32 cellular contexts compared by ENCODE assay signal in genomic region chr5:86507574-86507973, GRCh38.
"Had no signal": no experiment of that assay in that cellular context is flagged by ENCODE, and none has a peak within 500 bp of the region (broad histone marks: within the 10 kb centered on the region; RNA-seq: fewer than 3 reads in every experiment).

No MANE protein-coding gene starts in this region.

- H3K27me3 Mint-ChIP-seq: activated B cell treated with CpG ODN at 0.5 μM for 24 hours; activated CD8-positive, alpha-beta T cell treated with anti-CD3 and anti-CD28 coated beads for 36 hours; activated naive CD8-positive, alpha-beta T cell; activated T-helper 17 cell treated with anti-CD3 and anti-CD28 coated beads, Interleukin-2, amount 50 U/mL, for 72 hours; effector memory CD8-positive, alpha-beta T cell; T-helper 17 cell had no signal

- H3K4me1 ChIP-seq: body of pancreas, gastrocnemius medialis, heart left ventricle had no signal

- H3K4me1 Mint-ChIP-seq: activated B cell treated with CpG ODN at 0.5 μM for 24 hours; activated T-helper 17 cell treated with anti-CD3 and anti-CD28 coated beads, Interleukin-2, amount 50 U/mL, for 72 hours; T-helper 17 cell had no signal

- ATAC-seq: activated CD4-positive, CD25-positive, alpha-beta regulatory T cell treated with anti-CD3 and anti-CD28 coated beads, Interleukin-2, amount 50 U/mL, for 24 hours; activated CD8-positive, alpha-beta T cell treated with anti-CD3 and anti-CD28 coated beads for 36 hours; activated T-cell treated with anti-CD3 and anti-CD28 coated beads, Interleukin-2, amount 50 U/mL, for 4 hours; activated T-helper 17 cell treated with anti-CD3 and anti-CD28 coated beads, Interleukin-2, amount 50 U/mL, for 72 hours; body of pancreas; effector memory CD8-positive, alpha-beta T cell; esophagus mucosa; gastrocnemius medialis; heart left ventricle; T-helper 17 cell had no signal

- FAIRE-seq: colon had no signal

- H3K27ac Mint-ChIP-seq: activated B cell treated with CpG ODN at 0.5 μM for 24 hours; activated CD8-positive, alpha-beta T cell treated with anti-CD3 and anti-CD28 coated beads for 36 hours; activated naive CD8-positive, alpha-beta T cell; activated T-helper 17 cell treated with anti-CD3 and anti-CD28 coated beads, Interleukin-2, amount 50 U/mL, for 72 hours; effector memory CD8-positive, alpha-beta T cell; T-helper 17 cell; T-helper 2 cell treated with Interferon-gamma antibody and Interleukin-4, amounts not matched to agents 5 μg/mL and 100 μg/mL, for 36 hours had no signal

- H3K36me3 ChIP-seq: gastrocnemius medialis, heart left ventricle had no signal

- H3K9me3 Mint-ChIP-seq: activated B cell treated with CpG ODN at 0.5 μM for 24 hours; activated T-helper 17 cell treated with anti-CD3 and anti-CD28 coated beads, Interleukin-2, amount 50 U/mL, for 72 hours had no signal

- H3K36me3 Mint-ChIP-seq: activated naive CD8-positive, alpha-beta T cell had no signal

- DNase-seq: activated B cell treated with CpG ODN at 0.5 μM for 24 hours; activated CD4-positive, alpha-beta T cell treated with anti-CD3 and anti-CD28 coated beads for 48 hours; activated CD4-positive, alpha-beta T cell treated with anti-CD3 and anti-CD28 coated beads, Interleukin-2, amount 50 U/mL, for 1 hour; activated CD4-positive, alpha-beta T cell treated with anti-CD3 and anti-CD28 coated beads, Interleukin-2, amount 50 U/mL, for 48 hours; activated CD8-positive, alpha-beta memory T cell treated with anti-CD3 and anti-CD28 coated beads for 24 hours; activated CD8-positive, alpha-beta T cell treated with anti-CD3 and anti-CD28 coated beads for 36 hours; activated effector memory CD4-positive, alpha-beta T cell treated with Interleukin-2 at 50 U/mL for 16 hours; activated gamma-delta T cell treated with Interleukin-2 at 50 U/mL for 16 hours; activated naive CD4-positive, alpha-beta T cell treated with anti-CD3 and anti-CD28 coated beads, Interleukin-2, amount 50 U/mL, for 16 hours; activated naive CD4-positive, alpha-beta T cell treated with Interleukin-2 at 50 U/mL for 16 hours; activated T-cell treated with anti-CD3 and anti-CD28 coated beads, Interleukin-2, amount 50 U/mL, for 4 hours; amniotic stem cell; anterior cingulate cortex; body of pancreas; caudate nucleus; cortex of kidney; dermis blood vessel endothelial cell; effector CD4-positive, alpha-beta T cell; effector memory CD8-positive, alpha-beta T cell; gastrocnemius medialis; glutamatergic neuron; heart left ventricle; T-helper 1 cell; T-helper 17 cell; T1000 had no signal

- H3K9me3 ChIP-seq: body of pancreas, gastrocnemius medialis, heart left ventricle had no signal

- H3K4me3 ChIP-seq: body of pancreas, gastrocnemius medialis, heart left ventricle had no signal

- H3K27ac ChIP-seq: body of pancreas, gastrocnemius medialis, heart left ventricle, VCaP had no signal

- H3K27me3 ChIP-seq: body of pancreas, gastrocnemius medialis, heart left ventricle had no signal

- H3K4me3 Mint-ChIP-seq: activated B cell treated with CpG ODN at 0.5 μM for 24 hours; activated CD8-positive, alpha-beta T cell treated with anti-CD3 and anti-CD28 coated beads for 36 hours; activated naive CD8-positive, alpha-beta T cell; activated T-cell treated with anti-CD3 and anti-CD28 coated beads, Interleukin-2, amount 50 U/mL, for 4 hours; activated T-helper 17 cell treated with anti-CD3 and anti-CD28 coated beads, Interleukin-2, amount 50 U/mL, for 72 hours; effector memory CD8-positive, alpha-beta T cell; T-helper 17 cell; T-helper 2 cell treated with Interferon-gamma antibody and Interleukin-4, amounts not matched to agents 5 μg/mL and 100 μg/mL, for 36 hours had no signal
